11 cellular contexts compared by ENCODE assay signal in genomic region chr4:26323807-26324206, GRCh38. TPM values are rescaled to one million over a fixed set of nuclear protein-coding genes. Genes with fewer than 3 reads are reported as not detected.
A peak's percentile ranks its signal among the peaks of the same experiment; 100 is the strongest.
DNase-seq lines count a peak whose midpoint lies in the region; ATAC-seq and TF ChIP-seq lines count a peak whose summit lies in the region.
"Had no signal": no experiment of that assay in that cellular context is flagged by ENCODE, and none has a peak within 500 bp of the region (broad histone marks: within the 10 kb centered on the region; RNA-seq: fewer than 3 reads in every experiment).

No MANE protein-coding gene starts in this region.

- H3K4me1 ChIP-seq in cardiac muscle cell (ENCODE audit: low read depth) (peaks cover 25% of the 10 kb centered on the region), right cardiac atrium (ENCODE audit: control insufficient read depth, insufficient read depth, low read length) (peaks cover 2% of the 10 kb centered on the region), adrenal gland (replicated peaks in 1 of 2) (peaks cover 7 to 35% of the 10 kb centered on the region in 2 donors)

- H3K27ac ChIP-seq in cardiac muscle cell (no peak overlapping the region), right cardiac atrium (ENCODE audit: low read length) (no peak overlapping the region), adrenal gland (no peak overlapping the region)
- H3K27ac ChIP-seq: C4-2B had no signal

- no peak for TF ChIP-seq POLR2A in adrenal gland (IDR thresholded peaks at IDR 0.05)

- H3K4me1 Mint-ChIP-seq in WTC11 (peaks cover 38% of the 10 kb centered on the region), endothelial cell (ENCODE audit: unreplicated experiment) (peaks cover 16% of the 10 kb centered on the region)

- no peaks in the 10 kb centered on the region for H3K9me3 Mint-ChIP-seq in WTC11
- H3K9me3 Mint-ChIP-seq in endothelial cell (ENCODE audit: unreplicated experiment), result no peaks in the 10 kb centered on the region

- no peaks in the 10 kb centered on the region for H3K9me3 ChIP-seq in cardiac muscle cell (ENCODE audit: low read depth)
- H3K9me3 ChIP-seq in right cardiac atrium (ENCODE audit: control insufficient read depth, low read length), result no peaks in the 10 kb centered on the region
- no peaks in the 10 kb centered on the region for H3K9me3 ChIP-seq in adrenal gland (replicated peaks in 1 of 3)
- H3K9me3 ChIP-seq: mucosa of descending colon had no signal

- H3K4me3 Mint-ChIP-seq in WTC11, result peak overlapping the region; percentile 99
- no peak overlapping the region for H3K4me3 Mint-ChIP-seq in endothelial cell (ENCODE audit: unreplicated experiment)

- intact Hi-C loops in right cardiac atrium (cut with DNase I), result loop anchor here in 3 of 4 donors (5.0 to 10.0 kb wide), 4 partner anchors 78 to 342 kb away; no protein-coding TSS in a partner anchor
- intact Hi-C loops in adrenal gland (cut with DNase I), result no loop called here

- no peaks in the 10 kb centered on the region for H3K27me3 Mint-ChIP-seq in WTC11 (ENCODE audit: low read depth)
- peaks cover 13% of the 10 kb centered on the region for H3K27me3 Mint-ChIP-seq in endothelial cell (ENCODE audit: unreplicated experiment)

- H3K36me3 Mint-ChIP-seq in WTC11 (peaks cover 3% of the 10 kb centered on the region; the same call in 1 of the 2 replicates), endothelial cell (ENCODE audit: low read depth, unreplicated experiment) (peaks cover 7% of the 10 kb centered on the region)

- TF ChIP-seq CTCF in cardiac muscle cell (IDR thresholded peaks at IDR 0.05; ENCODE audit: low read depth, low read length), result peak; percentile 25
- TF ChIP-seq CTCF in WTC11 (IDR thresholded peaks at IDR 0.05), result no peak
- peak; percentile 38 for TF ChIP-seq CTCF in fibroblast of mammary gland (conservative IDR thresholded peaks at IDR 0.05; ENCODE audit: control insufficient read depth, insufficient read depth, low read depth, low read length)
- peak in 1 of 6 experiments; percentile 24 for TF ChIP-seq CTCF in adrenal gland (IDR thresholded peaks at IDR 0.05)
- no peak for TF ChIP-seq CTCF in endothelial cell (IDR thresholded peaks at IDR 0.05; ENCODE audit: unreplicated experiment)

- ATAC-seq in right cardiac atrium (no peak), WTC11 (no peak)
- ATAC-seq: mucosa of descending colon had no signal

- no peaks in the 10 kb centered on the region for H3K36me3 ChIP-seq in cardiac muscle cell
- no peaks in the 10 kb centered on the region for H3K36me3 ChIP-seq in adrenal gland (replicated peaks in 1 of 2)

- H3K27ac Mint-ChIP-seq in WTC11 (peak overlapping the region; percentile 77), endothelial cell (ENCODE audit: unreplicated experiment) (no peak overlapping the region)

- H3K4me3 ChIP-seq in cardiac muscle cell (no peak overlapping the region), right cardiac atrium (ENCODE audit: low read length) (no peak overlapping the region), fibroblast of mammary gland (ENCODE audit: control insufficient read depth, low read depth, low read length) (no peak overlapping the region), adrenal gland (no peak overlapping the region)
- H3K4me3 ChIP-seq: mucosa of descending colon had no signal

- H3K27me3 ChIP-seq in cardiac muscle cell (no peaks in the 10 kb centered on the region), right cardiac atrium (ENCODE audit: control insufficient read depth, insufficient read depth) (no peaks in the 10 kb centered on the region), adrenal gland (no peaks in the 10 kb centered on the region)

- peak in 1 of 2 donors; percentile 67 for DNase-seq in cardiac muscle cell (ENCODE audit: low read depth in 1 of 2, low spot score in 1 of 2)
- no peak for DNase-seq in right cardiac atrium
- DNase-seq in WTC11 (ENCODE audit: low spot score), result no peak
- DNase-seq in fibroblast of mammary gland (ENCODE audit: low read depth), result peak; percentile 76
- DNase-seq in superior temporal gyrus (ENCODE audit: extremely low spot score), result peak; percentile 8
- no peak for DNase-seq in adrenal gland
- no peak for DNase-seq in SK-N-DZ (ENCODE audit: low spot score)
- no peak for DNase-seq in endothelial cell (ENCODE audit: low spot score)
- DNase-seq: amygdala, mucosa of descending colon had no signal

- CTCF ChIA-PET in WTC11 (lab: Charles Lee), result no interaction called here

- 41% methylated on average over 2 of the region's 2 CpGs for whole genome bisulfite sequencing in right cardiac atrium
- 41 to 58% (median 50%) methylated on average over 2 of the region's 2 CpGs for whole genome bisulfite sequencing in adrenal gland, 4 donors

- POLR2A ChIA-PET in WTC11 (lab: Charles Lee), result no interaction called here

TF ChIP-seq in WTC11, 78 proteins besides CTCF, POLR2A, EP300 and RAD21 (continues in another document):
- TF ChIP-seq ZNF281 (CRISPR knock-in tag; IDR thresholded peaks at IDR 0.05) (no peak), SOX15 (CRISPR knock-in tag; IDR thresholded peaks at IDR 0.05) (no peak), ZNF425 (CRISPR knock-in tag; conservative IDR thresholded peaks at IDR 0.05) (no peak), ESRRA (CRISPR knock-in tag; IDR thresholded peaks at IDR 0.05; ENCODE audit: borderline replicate concordance) (no peak), JUN (CRISPR knock-in tag; IDR thresholded peaks at IDR 0.05) (no peak), ZNF423 (CRISPR knock-in tag; IDR thresholded peaks at IDR 0.05) (no peak), E2F4 (CRISPR knock-in tag; IDR thresholded peaks at IDR 0.05; ENCODE audit: borderline replicate concordance, low read depth) (no peak), ZSCAN18 (CRISPR knock-in tag; IDR thresholded peaks at IDR 0.05) (no peak)

RNA-seq across cellular contexts. Expression of gene RBPJ, which starts 3.0 kb away (rescaled TPM):
- 33.0 and 50.3 TPM in 2 replicates for total RNA-seq in cardiac muscle cell
- 80.3 and 94.2 TPM in 2 replicates for polyA plus RNA-seq in cardiac muscle cell
- total RNA-seq in right cardiac atrium, result 10 to 100 TPM; 42.1 to 45.9 (median 44.2) TPM
- 22.2 TPM for polyA plus RNA-seq in right cardiac atrium
- 163 to 167 TPM (median 163 TPM) in 3 replicates for total RNA-seq in WTC11 (2021)
- total RNA-seq in adrenal gland, result 10 to 100 TPM; 23.4 to 76.1 (median 54.6) TPM
- polyA plus RNA-seq in adrenal gland, result 10 to 100 TPM; 30.0 to 49.0 (median 43.9) TPM
- 62.0 and 77.4 TPM in 2 replicates for polyA plus RNA-seq in SK-N-DZ (2014; cell fraction: cytosol; rRNA removed)
- polyA plus RNA-seq in SK-N-DZ (2014; cell fraction: nucleus; rRNA removed), result 56.1 and 64.9 TPM in 2 replicates
- total RNA-seq in endothelial cell (ENCODE audit: unreplicated experiment), result 47.9 TPM

Comparison
In these comparisons a context has a peak if more than half of its experiments do, and no peak if none do; other contexts are left out.
1. DNase-seq: peak in fibroblast of mammary gland (single experiment) and superior temporal gyrus (single experiment); none in right cardiac atrium (0 of 3), WTC11 (single experiment), adrenal gland (0 of 7), SK-N-DZ (single experiment) and endothelial cell (single experiment).
2. CTCF ChIP-seq: peak in cardiac muscle cell (single experiment) and fibroblast of mammary gland (single experiment); none in WTC11 (single experiment) and endothelial cell (single experiment).
3. intact Hi-C loops: an anchor here in right cardiac atrium (5.0 to 10.0 kb wide); none called in adrenal gland.